In genomic region chr14:20454359-20454644, GRCh38 we compare ENCODE assay signal across 6 cellular contexts. TPM values are rescaled to one million over a fixed set of nuclear protein-coding genes. Genes with fewer than 3 reads are reported as not detected.
A peak's percentile ranks its signal among the peaks of the same experiment; 100 is the strongest.
DNase-seq lines count a peak whose midpoint lies in the region; ATAC-seq, FAIRE-seq and TF ChIP-seq lines count a peak whose summit lies in the region.

No MANE protein-coding gene starts in this region.

- H3K4me1 Mint-ChIP-seq in neural progenitor cell = no peaks in the 10 kb centered on the region

- TF ChIP-seq EP300 in K562 (IDR thresholded peaks at IDR 0.05; ENCODE audit: low read length) = no peak

- DNase-seq in ACHN (peak; percentile 86), NCI-H1105 treated with DMSO at 0.1 percent for 48 hours (lab: John Stamatoyannopoulos, UW) (peak; percentile 91), K562 (ENCODE audit: extremely low read depth in 1 of 4, low spot score in 3 of 4) (no peak), neural progenitor cell (ENCODE audit: low spot score) (no peak), GM19240 (ENCODE audit: insufficient read length, low spot score) (no peak)

- H3K9ac ChIP-seq in K562 (ENCODE audit: insufficient read depth in 1 of 2, low read depth in 2 of 2, low read length in 2 of 2) = peak overlapping the region; percentile 95 to 98
- peak overlapping the region; percentile 93 for H3K9ac ChIP-seq in neural progenitor cell

- peak overlapping the region; percentile 99 for H3K27ac ChIP-seq in K562 (ENCODE audit: extremely low read depth, low read depth, low read length)
- peak overlapping the region; percentile 99 for H3K27ac ChIP-seq in neural progenitor cell

- H3K4me2 ChIP-seq in K562 (ENCODE audit: insufficient read depth, low read length) (peak overlapping the region; percentile 91), neural progenitor cell (peak overlapping the region; percentile 85)

- CTCF ChIA-PET in K562 (lab: Yijun Ruan, JAX; ENCODE audit: low intra/inter-chr PET ratio) = no interaction called here

- no peak overlapping the region for H3K4me3 Mint-ChIP-seq in neural progenitor cell

- no TSS peak for BruUV-seq in K562 (replicated peaks; lab: Mats Ljungman, UMichigan)

- in situ Hi-C loops in ACHN (cut with HindIII; ENCODE audit: low pct_ligation_motif_present, low pct_unique_long_range_greater_than_20kb, low sequenced_read_pairs) (no loop called here), K562 (cut with MboI) (no loop called here)

- H3K9me1 ChIP-seq in K562 (ENCODE audit: control insufficient read depth, insufficient read depth, low read length) = no peaks in the 10 kb centered on the region

- ATAC-seq in GM21447 (IDR thresholded peaks at IDR 0.05; ENCODE audit: unreplicated experiment) = peak; percentile 42
- ATAC-seq in K562 = no peak; the same call in 2 of the 3 replicates

- no peaks in the 10 kb centered on the region for H4K20me1 ChIP-seq in K562 (replicated peaks; ENCODE audit: control insufficient read depth, insufficient read depth, low read length)
- no peaks in the 10 kb centered on the region for H4K20me1 ChIP-seq in neural progenitor cell (ENCODE audit: low read depth)

- 0% methylated on average over 17 of the region's 17 CpGs for WGBS in K562 (ENCODE audit: insufficient coverage, low coverage, missing lambda C conversion rate)

- TF ChIP-seq POLR2A in K562 (conservative IDR thresholded peaks at IDR 0.05) = no peak

- peaks cover 56% of the 10 kb centered on the region for H3K79me2 ChIP-seq in K562 (ENCODE audit: control insufficient read depth, insufficient read depth, low read length)
- peaks cover 47% of the 10 kb centered on the region for H3K79me2 ChIP-seq in neural progenitor cell (ENCODE audit: low read depth)

- H2AFZ ChIP-seq in K562 (ENCODE audit: low read depth, low read length) (peak overlapping the region; percentile 96), neural progenitor cell (replicated peaks) (peak overlapping the region; percentile 94)

- intact Hi-C loops in K562 (cut with micrococcal nuclease) = no loop called here

- H3K36me3 ChIP-seq in K562 (ENCODE audit: control insufficient read depth, insufficient read depth, low read length) = peaks cover 65% of the 10 kb centered on the region
- H3K36me3 ChIP-seq in neural progenitor cell = peaks cover 7% of the 10 kb centered on the region

- H3F3A ChIP-seq in neural progenitor cell (ENCODE audit: low read depth) = peaks cover 45% of the 10 kb centered on the region

- H3K4me3 ChIP-seq in K562 (peak overlapping the region; percentile 78), neural progenitor cell (peak overlapping the region; percentile 84)

- H3K9me3 Mint-ChIP-seq in neural progenitor cell = no peaks in the 10 kb centered on the region

- H3K27me3 ChIP-seq in K562 (ENCODE audit: control insufficient read depth in 2 of 2, insufficient read depth in 2 of 2, low read length in 2 of 2) = no peaks in the 10 kb centered on the region
- no peaks in the 10 kb centered on the region for H3K27me3 ChIP-seq in neural progenitor cell

- H3K9me3 ChIP-seq in K562 (replicated peaks; ENCODE audit: control insufficient read depth, insufficient read depth, low read depth, low read length) = no peaks in the 10 kb centered on the region
- no peaks in the 10 kb centered on the region for H3K9me3 ChIP-seq in neural progenitor cell (ENCODE audit: low read depth)

- no peaks in the 10 kb centered on the region for H3K27me3 Mint-ChIP-seq in neural progenitor cell (ENCODE audit: insufficient read depth, low read depth)

- POLR2A ChIA-PET in K562 (lab: Yijun Ruan, JAX) = interaction anchor here (0.6 to 3.1 kb wide), 10 partner anchors 10 to 159 kb away, joined by 3 to 29 read pairs (median 4); partner anchors contain the start of genes PARP2 and PNP

- FAIRE-seq in K562 (lab: Jason Lieb, UNC) = peak; percentile 40

- H3K36me3 Mint-ChIP-seq in neural progenitor cell = peaks cover 18% of the 10 kb centered on the region

- TF ChIP-seq CTCF in K562 (IDR thresholded peaks at IDR 0.05 in 2 of 3, conservative IDR thresholded peaks at IDR 0.05 in 1 of 3; ENCODE audit: insufficient read depth in 2 of 3, low read depth in 1 of 3, low read length in 3 of 3) (no peak), neural progenitor cell (IDR thresholded peaks at IDR 0.05) (no peak)

- no peak overlapping the region for H3K27ac Mint-ChIP-seq in neural progenitor cell

- no peak for TF ChIP-seq RAD21 in K562 (CRISPR knock-in tag; conservative IDR thresholded peaks at IDR 0.05 in 1 of 2, IDR thresholded peaks at IDR 0.05 in 1 of 2)

- H3K4me1 ChIP-seq in K562 (replicated peaks in 1 of 2; ENCODE audit: control insufficient read depth in 2 of 2, insufficient read depth in 2 of 2, low read length in 2 of 2) (peaks cover 15 to 16% of the 10 kb centered on the region in 2 experiments; a peak in 4 of 5 replicates), neural progenitor cell (no peaks in the 10 kb centered on the region)

RNA-seq across cellular contexts. Expression of gene OSGEP, which starts 0.3 kb away (rescaled TPM):
- 124 and 166 TPM in 2 replicates for total RNA-seq in K562 (2011; cell fraction: chromatin; rRNA removed; ENCODE audit: low replicate concordance)
- 148 and 154 TPM in 2 replicates for total RNA-seq in K562 (2011; cell fraction: nucleolus; rRNA removed)
- 122 and 133 TPM in 2 replicates for total RNA-seq in K562 (2011; cell fraction: nucleoplasm; rRNA removed)
- total RNA-seq in K562 (2014; rRNA removed) = 47.8 and 48.9 TPM in 2 replicates
- 35.6 and 36.9 TPM in 2 replicates for total RNA-seq in K562 (2014; rRNA removed; fragmentation: Illumina TruSeq; extraction: Trizol)
- 42.3 and 44.1 TPM in 2 replicates for total RNA-seq in K562 (2015; rRNA removed; fragmentation: Illumina TruSeq; extraction: Trizol)
- total RNA-seq in K562 (2021) = 31.4 and 39.1 TPM in 2 replicates
- polyA plus RNA-seq in K562 (2011; rRNA removed) = 49.3 and 65.2 TPM in 2 replicates
- polyA plus RNA-seq in K562 (2011; cell fraction: cytosol; rRNA removed) = 108 and 117 TPM in 2 replicates
- polyA plus RNA-seq in K562 (2011; cell fraction: nucleus; rRNA removed) = 143 and 149 TPM in 2 replicates
- 37.0 and 40.1 TPM in 2 replicates for polyA plus RNA-seq in K562 (2012)
- polyA plus RNA-seq in K562 (2014; fragmentation: Illumina TruSeq; extraction: Trizol) = 31.4 and 36.4 TPM in 2 replicates
- polyA plus RNA-seq in K562 (2014; fragmentation: Nextera tagmentation; extraction: Ambion mirVana) = 10 to 100 TPM; 32.1 to 59.2 TPM
- polyA plus RNA-seq in K562 (2014; rRNA removed) = 51.1 and 61.1 TPM in 2 replicates
- 73.0 and 76.7 TPM in 2 replicates for polyA minus RNA-seq in K562 (2011; rRNA and poly(A)+ RNA removed)
- polyA minus RNA-seq in K562 (2011; cell fraction: cytosol; rRNA and poly(A)+ RNA removed) = 25.3 and 34.6 TPM in 2 replicates
- 63.1 and 78.1 TPM in 2 replicates for polyA minus RNA-seq in K562 (2011; cell fraction: nucleus; rRNA and poly(A)+ RNA removed)
- total RNA-seq in neural progenitor cell (ENCODE audit: low replicate concordance) = 62.5 and 67.0 TPM in 2 replicates

RNA-seq across cellular contexts. Expression of gene APEX1, which starts 0.7 kb away (rescaled TPM):
- 34.9 and 40.9 TPM in 2 replicates for total RNA-seq in K562 (2011; cell fraction: chromatin; rRNA removed; ENCODE audit: low replicate concordance)
- 31.0 and 33.6 TPM in 2 replicates for total RNA-seq in K562 (2011; cell fraction: nucleolus; rRNA removed)
- total RNA-seq in K562 (2011; cell fraction: nucleoplasm; rRNA removed) = 40.3 and 47.9 TPM in 2 replicates
- total RNA-seq in K562 (2014; rRNA removed) = 157 and 188 TPM in 2 replicates
- total RNA-seq in K562 (2014; rRNA removed; fragmentation: Illumina TruSeq; extraction: Trizol) = 49.5 and 50.2 TPM in 2 replicates
- 54.8 and 63.8 TPM in 2 replicates for total RNA-seq in K562 (2015; rRNA removed; fragmentation: Illumina TruSeq; extraction: Trizol)
- 142 and 143 TPM in 2 replicates for total RNA-seq in K562 (2021)
- 224 and 225 TPM in 2 replicates for polyA plus RNA-seq in K562 (2011; rRNA removed)
- polyA plus RNA-seq in K562 (2011; cell fraction: cytosol; rRNA removed) = 321 and 341 TPM in 2 replicates
- 175 and 219 TPM in 2 replicates for polyA plus RNA-seq in K562 (2011; cell fraction: nucleus; rRNA removed)
- polyA plus RNA-seq in K562 (2012) = 161 and 174 TPM in 2 replicates
- 212 and 274 TPM in 2 replicates for polyA plus RNA-seq in K562 (2014; fragmentation: Illumina TruSeq; extraction: Trizol)
- polyA plus RNA-seq in K562 (2014; fragmentation: Nextera tagmentation; extraction: Ambion mirVana) = 100 to 1,000 TPM; 158 to 234 TPM
- polyA plus RNA-seq in K562 (2014; rRNA removed) = 218 and 222 TPM in 2 replicates
- polyA minus RNA-seq in K562 (2011; rRNA and poly(A)+ RNA removed) = 141 and 166 TPM in 2 replicates
- 59.7 and 65.9 TPM in 2 replicates for polyA minus RNA-seq in K562 (2011; cell fraction: cytosol; rRNA and poly(A)+ RNA removed)
- 14.0 and 29.0 TPM in 2 replicates for polyA minus RNA-seq in K562 (2011; cell fraction: nucleus; rRNA and poly(A)+ RNA removed)
- 76.6 and 118 TPM in 2 replicates for total RNA-seq in neural progenitor cell (ENCODE audit: low replicate concordance)

RNA-seq across cellular contexts. Expression of gene PIP4P1, which starts 6.9 kb away (rescaled TPM):
- 39.4 and 59.8 TPM in 2 replicates for total RNA-seq in K562 (2011; cell fraction: chromatin; rRNA removed; ENCODE audit: low replicate concordance)
- total RNA-seq in K562 (2011; cell fraction: nucleolus; rRNA removed) = 44.1 and 49.7 TPM in 2 replicates
- 51.0 and 52.4 TPM in 2 replicates for total RNA-seq in K562 (2011; cell fraction: nucleoplasm; rRNA removed)
- total RNA-seq in K562 (2014; rRNA removed) (10.3 and 10.9 TPM in 2 replicates), K562 (2014; rRNA removed; fragmentation: Illumina TruSeq; extraction: Trizol) (8.6 and 10.2 TPM in 2 replicates), K562 (2015; rRNA removed; fragmentation: Illumina TruSeq; extraction: Trizol) (10.7 and 11.7 TPM in 2 replicates), K562 (2021) (15.1 and 20.9 TPM in 2 replicates), neural progenitor cell (ENCODE audit: low replicate concordance) (24.1 and 35.3 TPM in 2 replicates)
- polyA plus RNA-seq in K562 (2011; rRNA removed) (17.7 and 30.2 TPM in 2 replicates), K562 (2014; fragmentation: Illumina TruSeq; extraction: Trizol) (14.9 and 16.6 TPM in 2 replicates), K562 (2014; fragmentation: Nextera tagmentation; extraction: Ambion mirVana) (1 to 10 TPM; 5.3 to 7.4 TPM), K562 (2014; rRNA removed) (16.0 and 18.9 TPM in 2 replicates)
- polyA plus RNA-seq in K562 (2011; cell fraction: cytosol; rRNA removed) = 20.6 and 21.5 TPM in 2 replicates
- polyA plus RNA-seq in K562 (2011; cell fraction: nucleus; rRNA removed) = 95.5 and 114 TPM in 2 replicates
- 14.4 and 21.9 TPM in 2 replicates for polyA plus RNA-seq in K562 (2012)
- polyA minus RNA-seq in K562 (2011; rRNA and poly(A)+ RNA removed) = 9.1 and 12.0 TPM in 2 replicates
- polyA minus RNA-seq in K562 (2011; cell fraction: cytosol; rRNA and poly(A)+ RNA removed) = 4.4 and 6.0 TPM in 2 replicates
- 15.5 and 27.3 TPM in 2 replicates for polyA minus RNA-seq in K562 (2011; cell fraction: nucleus; rRNA and poly(A)+ RNA removed)

RNA-seq across cellular contexts. Expression of gene PNP, which starts 14.9 kb away (rescaled TPM):
- 112 and 115 TPM in 2 replicates for total RNA-seq in K562 (2011; cell fraction: chromatin; rRNA removed; ENCODE audit: low replicate concordance)
- 90.6 and 93.6 TPM in 2 replicates for total RNA-seq in K562 (2011; cell fraction: nucleolus; rRNA removed)
- 115 and 131 TPM in 2 replicates for total RNA-seq in K562 (2011; cell fraction: nucleoplasm; rRNA removed)
- 92.5 and 119 TPM in 2 replicates for total RNA-seq in K562 (2014; rRNA removed)
- 163 and 170 TPM in 2 replicates for total RNA-seq in K562 (2014; rRNA removed; fragmentation: Illumina TruSeq; extraction: Trizol)
- 141 and 144 TPM in 2 replicates for total RNA-seq in K562 (2015; rRNA removed; fragmentation: Illumina TruSeq; extraction: Trizol)
- total RNA-seq in K562 (2021) = 119 and 130 TPM in 2 replicates
- 252 and 288 TPM in 2 replicates for polyA plus RNA-seq in K562 (2011; rRNA removed)
- 200 and 236 TPM in 2 replicates for polyA plus RNA-seq in K562 (2011; cell fraction: cytosol; rRNA removed)
- 141 and 192 TPM in 2 replicates for polyA plus RNA-seq in K562 (2011; cell fraction: nucleus; rRNA removed)
- 88.6 and 90.8 TPM in 2 replicates for polyA plus RNA-seq in K562 (2012)
- polyA plus RNA-seq in K562 (2014; fragmentation: Illumina TruSeq; extraction: Trizol) = 198 and 208 TPM in 2 replicates
- 100 to 1,000 TPM in 1 of 2 experiments, 10 to 100 TPM in 1; 96.2 to 137 TPM for polyA plus RNA-seq in K562 (2014; fragmentation: Nextera tagmentation; extraction: Ambion mirVana)
- polyA plus RNA-seq in K562 (2014; rRNA removed) = 134 and 143 TPM in 2 replicates
- 135 and 159 TPM in 2 replicates for polyA minus RNA-seq in K562 (2011; rRNA and poly(A)+ RNA removed)
- 92.7 and 94.6 TPM in 2 replicates for polyA minus RNA-seq in K562 (2011; cell fraction: cytosol; rRNA and poly(A)+ RNA removed)
- 36.8 and 65.8 TPM in 2 replicates for polyA minus RNA-seq in K562 (2011; cell fraction: nucleus; rRNA and poly(A)+ RNA removed)
- total RNA-seq in neural progenitor cell (ENCODE audit: low replicate concordance) = 43.6 and 50.6 TPM in 2 replicates

RNA-seq across cellular contexts. Expression of gene KLHL33, which starts 18.3 kb away (rescaled TPM):
- total RNA-seq in K562 (2011; cell fraction: chromatin; rRNA removed; ENCODE audit: low replicate concordance) = 0.12 TPM in 1 of 2 replicates, not detected in the other
- total RNA-seq in K562 (2011; cell fraction: nucleolus; rRNA removed) = not detected in 2 replicates
- 0.07 TPM in 1 of 2 replicates, not detected in the other for total RNA-seq in K562 (2011; cell fraction: nucleoplasm; rRNA removed)
- total RNA-seq in K562 (2014; rRNA removed) (not detected in 2 replicates), K562 (2014; rRNA removed; fragmentation: Illumina TruSeq; extraction: Trizol) (not detected in 2 replicates), K562 (2015; rRNA removed; fragmentation: Illumina TruSeq; extraction: Trizol) (0.04 TPM in 2 replicates), K562 (2021) (0.02 TPM in 1 of 2 replicates, not detected in the other), neural progenitor cell (ENCODE audit: low replicate concordance) (0.22 TPM in 1 of 2 replicates, not detected in the other)
- polyA plus RNA-seq in K562 (2011; rRNA removed) (not detected in 2 replicates), K562 (2014; fragmentation: Illumina TruSeq; extraction: Trizol) (not detected in 2 replicates), K562 (2014; fragmentation: Nextera tagmentation; extraction: Ambion mirVana) (under 1 TPM; 0.13 to 0.27 TPM), K562 (2014; rRNA removed) (0.15 TPM in 1 of 2 replicates, not detected in the other)
- not detected in 2 replicates for polyA plus RNA-seq in K562 (2011; cell fraction: cytosol; rRNA removed)
- polyA plus RNA-seq in K562 (2011; cell fraction: nucleus; rRNA removed) = 0.03 and 0.06 TPM in 2 replicates
- polyA plus RNA-seq in K562 (2012) = 0.12 TPM in 2 replicates
- polyA minus RNA-seq in K562 (2011; rRNA and poly(A)+ RNA removed) = 0.06 TPM in 1 of 2 replicates, not detected in the other
- not detected in 2 replicates for polyA minus RNA-seq in K562 (2011; cell fraction: cytosol; rRNA and poly(A)+ RNA removed)
- polyA minus RNA-seq in K562 (2011; cell fraction: nucleus; rRNA and poly(A)+ RNA removed) = under 0.01 and 0.11 TPM in 2 replicates

Comparison
In these comparisons a context has a peak if more than half of its experiments do, and no peak if none do; other contexts are left out.
1. DNase-seq: peak in ACHN (single experiment) and NCI-H1105 treated with DMSO at 0.1 percent for 48 hours (single experiment); none in K562 (0 of 4), neural progenitor cell (single experiment) and GM19240 (single experiment).